In the genomic region with DNA sequence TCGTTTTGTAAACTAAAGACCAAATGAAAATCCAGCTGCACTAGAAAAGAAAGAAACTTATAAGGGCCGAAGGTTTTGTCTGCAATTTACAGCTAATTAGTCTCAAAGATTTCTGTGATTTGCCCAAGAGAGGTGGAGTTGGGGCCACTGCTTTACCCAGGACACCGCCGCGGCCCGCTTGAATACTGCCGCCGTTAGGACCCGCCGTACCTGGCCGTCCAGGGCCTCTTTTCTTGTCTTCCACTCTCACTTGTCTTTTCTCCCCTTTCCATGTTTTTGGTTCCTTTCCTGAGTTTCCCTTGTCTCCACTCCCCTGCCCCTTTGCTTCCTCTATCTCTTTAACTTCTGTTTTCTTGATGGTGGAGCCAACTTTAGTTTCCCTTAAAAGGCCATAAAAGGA, we compare ENCODE assay signal across 1 cellular context.
TF ChIP-seq lines count a peak whose summit lies in the region.

No MANE protein-coding gene starts in this region.

TF ChIP-seq in HepG2, 621 proteins besides CTCF, POLR2A, EP300 and RAD21 (continued from another document):
- TF ChIP-seq, protein P1, sequence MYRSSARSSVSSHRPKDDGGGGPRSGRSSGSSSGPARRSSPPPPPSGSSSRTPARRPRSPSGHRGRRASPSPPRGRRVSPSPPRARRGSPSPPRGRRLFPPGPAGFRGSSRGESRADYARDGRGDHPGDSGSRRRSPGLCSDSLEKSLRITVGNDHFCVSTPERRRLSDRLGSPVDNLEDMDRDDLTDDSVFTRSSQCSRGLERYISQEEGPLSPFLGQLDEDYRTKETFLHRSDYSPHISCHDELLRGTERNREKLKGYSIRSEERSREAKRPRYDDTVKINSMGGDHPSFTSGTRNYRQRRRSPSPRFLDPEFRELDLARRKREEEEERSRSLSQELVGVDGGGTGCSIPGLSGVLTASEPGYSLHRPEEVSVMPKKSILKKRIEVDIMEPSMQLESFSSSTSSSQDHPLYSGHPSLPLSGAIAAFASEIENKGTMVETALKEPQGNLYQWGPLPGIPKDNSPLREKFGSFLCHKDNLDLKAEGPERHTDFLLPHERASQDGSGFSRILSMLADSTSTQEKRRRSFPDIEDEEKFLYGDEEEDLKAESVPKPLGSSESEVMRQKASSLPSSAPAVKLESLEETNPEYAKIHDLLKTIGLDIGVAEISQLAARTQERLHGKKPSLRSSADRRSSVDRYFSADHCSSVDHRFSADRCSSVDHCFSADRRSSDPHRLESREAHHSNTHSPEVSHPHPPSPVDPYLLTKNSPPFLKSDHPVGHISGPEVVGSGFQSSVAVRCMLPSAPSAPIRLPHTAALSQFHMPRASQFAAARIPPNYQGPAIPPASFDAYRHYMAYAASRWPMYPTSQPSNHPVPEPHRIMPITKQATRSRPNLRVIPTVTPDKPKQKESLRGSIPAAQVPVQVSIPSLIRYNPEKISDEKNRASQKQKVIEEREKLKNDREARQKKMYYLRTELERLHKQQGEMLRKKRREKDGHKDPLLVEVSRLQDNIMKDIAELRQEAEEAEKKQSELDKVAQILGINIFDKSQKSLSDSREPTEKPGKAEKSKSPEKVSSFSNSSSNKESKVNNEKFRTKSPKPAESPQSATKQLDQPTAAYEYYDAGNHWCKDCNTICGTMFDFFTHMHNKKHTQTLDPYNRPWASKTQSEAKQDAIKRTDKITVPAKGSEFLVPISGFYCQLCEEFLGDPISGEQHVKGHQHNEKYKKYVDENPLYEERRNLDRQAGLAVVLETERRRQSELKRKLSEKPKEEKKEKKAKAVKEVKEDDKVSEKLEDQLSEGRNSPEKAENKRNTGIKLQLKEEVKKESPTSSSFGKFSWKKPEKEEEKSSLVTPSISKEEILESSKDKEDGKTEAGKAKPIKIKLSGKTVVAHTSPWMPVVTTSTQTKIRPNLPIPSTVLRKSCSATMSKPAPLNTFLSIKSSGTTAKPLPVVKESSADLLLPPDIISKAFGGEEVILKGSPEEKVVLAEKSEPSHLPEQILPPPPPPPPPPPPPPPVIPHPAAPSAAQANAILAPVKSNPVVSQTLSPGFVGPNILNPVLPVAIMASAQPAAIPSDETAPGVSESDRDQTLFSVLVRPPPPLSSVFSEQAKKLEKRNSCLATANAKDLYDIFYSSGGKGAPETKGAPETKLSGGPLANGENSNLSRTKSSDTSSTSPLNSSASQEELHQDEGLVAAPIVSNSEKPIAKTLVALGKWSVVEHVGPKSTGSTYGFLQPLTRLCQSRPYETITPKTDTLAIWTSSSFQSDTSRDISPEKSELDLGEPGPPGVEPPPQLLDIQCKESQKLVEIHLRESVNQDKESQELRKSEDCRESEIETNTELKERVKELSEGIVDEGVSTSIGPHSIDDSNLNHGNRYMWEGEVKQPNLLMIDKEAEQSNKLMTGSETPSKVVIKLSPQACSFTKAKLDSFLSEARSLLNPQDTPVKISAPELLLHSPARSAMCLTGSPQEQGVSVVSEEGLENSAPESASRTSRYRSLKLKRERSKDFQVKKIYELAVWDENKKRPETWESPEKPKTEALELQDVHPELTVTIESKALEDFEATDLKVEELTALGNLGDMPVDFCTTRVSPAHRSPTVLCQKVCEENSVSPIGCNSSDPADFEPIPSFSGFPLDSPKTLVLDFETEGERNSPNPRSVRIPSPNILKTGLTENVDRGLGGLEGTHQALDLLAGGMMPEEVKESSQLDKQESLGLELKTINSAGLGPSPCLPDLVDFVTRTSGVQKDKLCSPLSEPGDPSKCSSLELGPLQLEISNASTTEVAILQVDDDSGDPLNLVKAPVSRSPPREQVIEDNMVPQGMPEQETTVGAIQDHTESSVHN (CRISPR knock-in tag; IDR thresholded peaks at IDR 0.05): no peak
